In genomic region chr13:111183959-111184684, GRCh38 we compare ENCODE assay signal across 8 cellular contexts.
A peak's percentile ranks its signal among the peaks of the same experiment; 100 is the strongest.
DNase-seq lines count a peak whose midpoint lies in the region; ATAC-seq and TF ChIP-seq lines count a peak whose summit lies in the region.

No MANE protein-coding gene starts in this region.

- no peak overlapping the region for H3K4me3 ChIP-seq in AG04450 (ENCODE audit: low read depth, low read length)
- H3K4me3 ChIP-seq in body of pancreas = no peak overlapping the region

- no peak for DNase-seq in AG04450 (ENCODE audit: low read depth, low spot score)
- DNase-seq in activated CD4-positive, alpha-beta memory T cell treated with anti-CD3 and anti-CD28 coated beads, Interleukin-2, amount 10 ng/mL, durations not matched to agents 7 days and 5 days = no peak
- no peak for DNase-seq in body of pancreas
- DNase-seq in RPMI8226 = no peak

- WGBS in body of pancreas, 2 donors = 78 to 81% methylated on average over 13 of the region's 13 CpGs

- H3K27ac ChIP-seq in AG04450 (ENCODE audit: low read depth, low read length) (peak overlapping the region; percentile 42), layer of hippocampus (ENCODE audit: low read depth, low read length) (peak overlapping the region; percentile 8), body of pancreas (no peak overlapping the region)

- no peaks in the 10 kb centered on the region for H3K27me3 Mint-ChIP-seq in activated CD4-positive, alpha-beta memory T cell treated with anti-CD3 and anti-CD28 coated beads, Interleukin-2, amount 10 ng/mL, durations not matched to agents 7 days and 5 days

- no peak for TF ChIP-seq POLR2A in body of pancreas (IDR thresholded peaks at IDR 0.05)

- H3K27ac Mint-ChIP-seq in activated CD4-positive, alpha-beta memory T cell treated with anti-CD3 and anti-CD28 coated beads, Interleukin-2, amount 10 ng/mL, durations not matched to agents 7 days and 5 days = peak overlapping the region; percentile 81

- H3K27me3 ChIP-seq in AG04450 (ENCODE audit: control insufficient read depth, insufficient read depth, low read length) (no peaks in the 10 kb centered on the region), layer of hippocampus (ENCODE audit: control insufficient read depth, insufficient read depth, low read length) (no peaks in the 10 kb centered on the region), body of pancreas (no peaks in the 10 kb centered on the region)

- no peaks in the 10 kb centered on the region for H3K36me3 ChIP-seq in body of pancreas (replicated peaks in 1 of 2; ENCODE audit: insufficient read depth in 1 of 2, low read depth in 2 of 2)

- POLR2A ChIA-PET in AG04450 (lab: Yijun Ruan, JAX) = interaction anchor here (0.9 kb wide), 1 partner anchor 84 kb away, joined by 3 read pairs; no protein-coding TSS in a partner anchor
- POLR2A ChIA-PET in activated CD4-positive, alpha-beta memory T cell treated with anti-CD3 and anti-CD28 coated beads, Interleukin-2, amount 10 ng/mL, durations not matched to agents 7 days and 5 days (lab: Charles Lee) = interaction anchor here (1.5 to 2.2 kb wide), 2 partner anchors 31 to 270 kb away, joined by 6 to 9 read pairs; partner anchors contain the start of gene ANKRD10

- peaks cover 87% of the 10 kb centered on the region for H3K4me1 Mint-ChIP-seq in activated CD4-positive, alpha-beta memory T cell treated with anti-CD3 and anti-CD28 coated beads, Interleukin-2, amount 10 ng/mL, durations not matched to agents 7 days and 5 days

- H3K4me3 Mint-ChIP-seq in activated CD4-positive, alpha-beta memory T cell treated with anti-CD3 and anti-CD28 coated beads, Interleukin-2, amount 10 ng/mL, durations not matched to agents 7 days and 5 days = peak overlapping the region; percentile 36

- CTCF ChIA-PET in AG04450 (lab: Charles Lee) = no interaction called here
- CTCF ChIA-PET in activated CD4-positive, alpha-beta memory T cell treated with anti-CD3 and anti-CD28 coated beads, Interleukin-2, amount 10 ng/mL, durations not matched to agents 7 days and 5 days (lab: Charles Lee) = interaction anchor here (2.5 kb wide), 1 partner anchor 31 kb away, joined by 6 read pairs; no protein-coding TSS in a partner anchor

- ATAC-seq in GM19455 (IDR thresholded peaks at IDR 0.05; ENCODE audit: unreplicated experiment) = peak; percentile 2
- ATAC-seq in GM18502 (IDR thresholded peaks at IDR 0.05; ENCODE audit: poor library complexity, unreplicated experiment) = no peak
- no peak for ATAC-seq in HG03378 (IDR thresholded peaks at IDR 0.05; ENCODE audit: unreplicated experiment)
- ATAC-seq in body of pancreas = no peak

- H3K9me3 Mint-ChIP-seq in activated CD4-positive, alpha-beta memory T cell treated with anti-CD3 and anti-CD28 coated beads, Interleukin-2, amount 10 ng/mL, durations not matched to agents 7 days and 5 days = no peaks in the 10 kb centered on the region

- H3K9me3 ChIP-seq in AG04450 (ENCODE audit: control insufficient read depth, insufficient read depth, low read length) (no peaks in the 10 kb centered on the region), body of pancreas (no peaks in the 10 kb centered on the region)

- H3K36me3 Mint-ChIP-seq in activated CD4-positive, alpha-beta memory T cell treated with anti-CD3 and anti-CD28 coated beads, Interleukin-2, amount 10 ng/mL, durations not matched to agents 7 days and 5 days (ENCODE audit: low read depth) = peaks cover 33% of the 10 kb centered on the region

- TF ChIP-seq CTCF in AG04450 (IDR thresholded peaks at IDR 0.05; ENCODE audit: low read depth, low read length) (no peak), body of pancreas (IDR thresholded peaks at IDR 0.05) (no peak)

- intact Hi-C loops in body of pancreas (cut with DNase I) = no loop called here

- H3K4me1 ChIP-seq in body of pancreas = peaks cover 23% of the 10 kb centered on the region

Comparison
In these comparisons a context has a peak if more than half of its experiments do, and no peak if none do; other contexts are left out.
1. H3K27ac ChIP-seq: peak in AG04450 (single experiment) and layer of hippocampus (single experiment); none in body of pancreas (0 of 4).